ENCODE assay signal across 18 cellular contexts in the genomic region with DNA sequence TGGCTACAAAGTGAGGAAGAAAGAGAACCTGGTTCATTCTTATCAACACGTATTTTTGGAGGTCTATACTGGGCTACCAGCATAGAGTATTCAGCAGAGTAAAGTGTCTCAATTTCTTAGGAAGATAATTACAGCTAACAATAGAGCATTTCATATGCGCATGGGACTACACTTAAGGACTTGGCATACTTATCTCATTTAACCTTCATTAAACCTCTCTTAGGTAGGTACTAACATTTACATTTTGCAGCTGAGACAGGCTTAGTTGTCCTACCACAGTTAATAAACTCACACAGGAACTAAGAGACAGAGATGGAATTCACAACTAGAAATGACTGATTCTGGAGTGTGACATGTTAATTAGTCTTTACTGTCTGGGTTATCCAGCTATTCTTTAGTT.
A peak's percentile ranks its signal among the peaks of the same experiment; 100 is the strongest.
DNase-seq lines count a peak whose midpoint lies in the region; ATAC-seq and TF ChIP-seq lines count a peak whose summit lies in the region.
"Had no signal": no experiment of that assay in that cellular context is flagged by ENCODE, and none has a peak within 500 bp of the region (broad histone marks: within the 10 kb centered on the region; RNA-seq: fewer than 3 reads in every experiment).

No MANE protein-coding gene starts in this region.

- no TSS peak for BruUV-seq in IMR-90 (replicated peaks; lab: Mats Ljungman, UMichigan)

- no peak overlapping the region for H2AK5ac ChIP-seq in IMR-90 (ENCODE audit: low read depth, low read length)

- H4K8ac ChIP-seq in IMR-90 (ENCODE audit: low read depth in 2 of 2, low read length in 2 of 2): no peak overlapping the region

- peaks cover 8% of the 10 kb centered on the region for H3K36me3 ChIP-seq in IMR-90 (ENCODE audit: control insufficient read depth, insufficient read depth, low read length)

- H4K5ac ChIP-seq in IMR-90 (ENCODE audit: low read depth, low read length): no peak overlapping the region

- H2BK15ac ChIP-seq in IMR-90 (ENCODE audit: low read depth, low read length): no peak overlapping the region

- no peak overlapping the region for H3K4ac ChIP-seq in IMR-90 (ENCODE audit: low read depth, low read length)

- H4K91ac ChIP-seq in IMR-90 (ENCODE audit: insufficient read depth, low read depth, low read length): no peak overlapping the region

- peaks cover 24% of the 10 kb centered on the region for H3K36me3 Mint-ChIP-seq in memory B cell
- peaks cover 14% of the 10 kb centered on the region for H3K36me3 Mint-ChIP-seq in activated CD4-positive, alpha-beta memory T cell treated with anti-CD3 and anti-CD28 coated beads for 36 hours
- peaks cover 0 to 75% (median 15%) of the 10 kb centered on the region in 3 donors for H3K36me3 Mint-ChIP-seq in naive thymus-derived CD8-positive, alpha-beta T cell

- H3K27ac Mint-ChIP-seq in memory B cell: peak overlapping the region; percentile 42
- H3K27ac Mint-ChIP-seq in activated CD4-positive, alpha-beta memory T cell treated with anti-CD3 and anti-CD28 coated beads for 36 hours: no peak overlapping the region
- H3K27ac Mint-ChIP-seq in naive thymus-derived CD8-positive, alpha-beta T cell: peak overlapping the region in 1 of 10 donors; percentile 32
- H3K27ac Mint-ChIP-seq: CD8-positive, alpha-beta T cell; HFFc6 had no signal

- no peaks in the 10 kb centered on the region for H3K27me3 Mint-ChIP-seq in memory B cell
- H3K27me3 Mint-ChIP-seq in activated CD4-positive, alpha-beta memory T cell treated with anti-CD3 and anti-CD28 coated beads for 36 hours: no peaks in the 10 kb centered on the region
- H3K27me3 Mint-ChIP-seq in naive thymus-derived CD8-positive, alpha-beta T cell: no peaks in the 10 kb centered on the region

- CTCF ChIA-PET in IMR-90 (lab: Yijun Ruan, JAX): no interaction called here
- CTCF ChIA-PET in activated CD4-positive, alpha-beta memory T cell treated with anti-CD3 and anti-CD28 coated beads for 36 hours (lab: Charles Lee): interaction anchor here (1.9 kb wide), 1 partner anchor 521 kb away, joined by 8 read pairs; no protein-coding TSS in a partner anchor

- no peak overlapping the region for H2BK5ac ChIP-seq in IMR-90 (ENCODE audit: low read depth, low read length, poor library complexity, severe bottlenecking)

- no peak for TF ChIP-seq POLR2A in IMR-90 (IDR thresholded peaks at IDR 0.05; ENCODE audit: low read depth, low read length)

- H3K9me1 ChIP-seq in IMR-90 (ENCODE audit: insufficient read depth, low read length): 0 out of 2 replicates have a peak, but pooled peaks cover 4% of the 10 kb centered on the region

- in situ Hi-C loops in IMR-90 (cut with MboI; ENCODE audit: low sequenced_read_pairs): no loop called here

- no peak overlapping the region for H2AK9ac ChIP-seq in IMR-90 (replicated peaks; ENCODE audit: low read depth, low read length, poor library complexity)

- dilution Hi-C loops in IMR-90 (cut with HindIII; ENCODE audit: low sequenced_read_pairs, unreplicated experiment): no loop called here

- H2BK120ac ChIP-seq in IMR-90 (ENCODE audit: low read depth, low read length): no peak overlapping the region

- TF ChIP-seq RAD21 in IMR-90 (IDR thresholded peaks at IDR 0.05; ENCODE audit: low read length): no peak

- no CpG with 5 or more reads among the region's 2 CpGs for WGBS in IMR-90 (ENCODE audit: extremely low coverage in 2 of 2, insufficient read length in 1 of 2), 2 experiments

- peaks cover 8% of the 10 kb centered on the region for H3K4me1 ChIP-seq in IMR-90 (ENCODE audit: control insufficient read depth, insufficient read depth, low read length)
- H3K4me1 ChIP-seq: BE2C had no signal

- no peaks in the 10 kb centered on the region for H3K9me3 Mint-ChIP-seq in memory B cell
- no peaks in the 10 kb centered on the region for H3K9me3 Mint-ChIP-seq in activated CD4-positive, alpha-beta memory T cell treated with anti-CD3 and anti-CD28 coated beads for 36 hours
- H3K9me3 Mint-ChIP-seq in naive thymus-derived CD8-positive, alpha-beta T cell: no peaks in the 10 kb centered on the region
- H3K9me3 Mint-ChIP-seq: CD8-positive, alpha-beta T cell; HFFc6 had no signal

- no peak overlapping the region for H3K4me3 Mint-ChIP-seq in memory B cell
- H3K4me3 Mint-ChIP-seq in activated CD4-positive, alpha-beta memory T cell treated with anti-CD3 and anti-CD28 coated beads for 36 hours: no peak overlapping the region
- no peak overlapping the region for H3K4me3 Mint-ChIP-seq in naive thymus-derived CD8-positive, alpha-beta T cell
- H3K4me3 Mint-ChIP-seq: CD8-positive, alpha-beta T cell; HFFc6 had no signal

- H3K9me3 ChIP-seq in IMR-90 (ENCODE audit: control insufficient read depth, insufficient read depth, low read length): no peaks in the 10 kb centered on the region
- H3K9me3 ChIP-seq: BE2C had no signal

- POLR2A ChIA-PET in IMR-90 (lab: Charles Lee; ENCODE audit: unreplicated experiment): no interaction called here
- POLR2A ChIA-PET in activated CD4-positive, alpha-beta memory T cell treated with anti-CD3 and anti-CD28 coated beads for 36 hours (lab: Charles Lee): no interaction called here
- POLR2A ChIA-PET in naive thymus-derived CD8-positive, alpha-beta T cell (lab: Charles Lee): no interaction called here

- H3K14ac ChIP-seq in IMR-90 (replicated peaks; ENCODE audit: low read depth, low read length): no peak overlapping the region

- peak; percentile 46 for ATAC-seq in left ventricle myocardium superior
- no peak for ATAC-seq in Right ventricle myocardium superior (ENCODE audit: poor library complexity)
- ATAC-seq in IMR-90 (ENCODE audit: low read depth): no peak
- no peak for ATAC-seq in memory B cell (ENCODE audit: low read depth)
- no peak for ATAC-seq in naive thymus-derived CD8-positive, alpha-beta T cell
- ATAC-seq: CD8-positive, alpha-beta T cell; PC-3 had no signal

- no peaks in the 10 kb centered on the region for H3K27me3 ChIP-seq in IMR-90 (ENCODE audit: control insufficient read depth, insufficient read depth, low read length)
- H3K27me3 ChIP-seq: BE2C had no signal

- peaks cover 2 to 36% of the 10 kb centered on the region in 2 experiments; a peak in 3 of 4 replicates for H3K79me1 ChIP-seq in IMR-90 (ENCODE audit: low read depth in 1 of 2, low read length in 2 of 2)

- DNase-seq in left ventricle myocardium superior (no peak), Right ventricle myocardium superior (no peak), IMR-90 (no peak), memory B cell (ENCODE audit: low spot score in 2 of 2) (no peak), NCI-H1048 (lab: John Stamatoyannopoulos, UW) (no peak)
- no peak for DNase-seq in activated CD4-positive, alpha-beta memory T cell treated with anti-CD3 and anti-CD28 coated beads for 36 hours
- DNase-seq in naive thymus-derived CD8-positive, alpha-beta T cell: no peak
- DNase-seq: ACHN; BE2C; CD8-positive, alpha-beta T cell; DND-41; GDM1; GOT3; HFFc6; NCI-H2081 treated with DMSO at 0.1 percent for 48 hours; NCI-H345; PC-3 had no signal

- no peak overlapping the region for H3K4me2 ChIP-seq in IMR-90 (ENCODE audit: low read depth, low read length)

- no peaks in the 10 kb centered on the region; the same call in 1 of the 2 replicates for H4K20me1 ChIP-seq in IMR-90 (ENCODE audit: insufficient read depth, low read length)

- TF ChIP-seq CTCF in IMR-90 (conservative IDR thresholded peaks at IDR 0.05; ENCODE audit: low read depth, low read length): no peak

- no peak overlapping the region for H2AFZ ChIP-seq in IMR-90 (replicated peaks; ENCODE audit: low read length, poor library complexity)

- H3K56ac ChIP-seq in IMR-90 (ENCODE audit: extremely low read depth, insufficient read depth, low read length): no peak overlapping the region

- no peak overlapping the region for H3K18ac ChIP-seq in IMR-90 (ENCODE audit: low read depth, low read length)

- H3K27ac ChIP-seq in IMR-90 (ENCODE audit: insufficient read depth, low read length): no peak overlapping the region
- H3K27ac ChIP-seq: HL-60 had no signal

- H3K4me3 ChIP-seq in IMR-90 (ENCODE audit: insufficient read depth, low read depth, low read length): no peak overlapping the region

- no peak overlapping the region for H2BK20ac ChIP-seq in IMR-90 (ENCODE audit: low read depth, low read length)

- H3K23ac ChIP-seq in IMR-90 (ENCODE audit: low read depth, low read length): 0 out of 2 replicates have a peak overlapping the region, but pooled peaks have one; percentile 29

- H3K9ac ChIP-seq in IMR-90 (ENCODE audit: low read depth, low read length): no peak overlapping the region

- H3K4me1 Mint-ChIP-seq in memory B cell: peaks cover 12% of the 10 kb centered on the region
- peaks cover 7% of the 10 kb centered on the region for H3K4me1 Mint-ChIP-seq in activated CD4-positive, alpha-beta memory T cell treated with anti-CD3 and anti-CD28 coated beads for 36 hours (ENCODE audit: low read depth)
- peaks cover 3 to 12% (median 10%) of the 10 kb centered on the region in 4 donors for H3K4me1 Mint-ChIP-seq in naive thymus-derived CD8-positive, alpha-beta T cell

- intact Hi-C loops in left ventricle myocardium superior (cut with micrococcal nuclease): no loop called here
- intact Hi-C loops in Right ventricle myocardium superior (cut with DNase I): no loop called here
- intact Hi-C loops in IMR-90 (cut with micrococcal nuclease): no loop called here
- intact Hi-C loops in activated CD4-positive, alpha-beta memory T cell treated with anti-CD3 and anti-CD28 coated beads for 36 hours (cut with micrococcal nuclease): no loop called here

TF ChIP-seq in IMR-90, 13 proteins besides CTCF, POLR2A, EP300 and RAD21 (continues in another document):
- no peak for TF ChIP-seq MAFK (IDR thresholded peaks at IDR 0.05; ENCODE audit: low read depth, low read length)
- no peak for TF ChIP-seq NFE2L2 (IDR thresholded peaks at IDR 0.05; ENCODE audit: low read depth, low read length)
- TF ChIP-seq CHD1 (IDR thresholded peaks at IDR 0.05; ENCODE audit: low read depth, low read length): no peak
- TF ChIP-seq MXI1 (IDR thresholded peaks at IDR 0.05; ENCODE audit: borderline replicate concordance, low read depth, low read length): no peak
- TF ChIP-seq CEBPB (IDR thresholded peaks at IDR 0.05; ENCODE audit: low read depth, low read length): no peak
- TF ChIP-seq RFX5 (IDR thresholded peaks at IDR 0.05; ENCODE audit: low read depth, low read length): no peak
- no peak for TF ChIP-seq SMC3 (IDR thresholded peaks at IDR 0.05; ENCODE audit: low read depth, low read length)
- no peak for TF ChIP-seq RCOR1 (IDR thresholded peaks at IDR 0.05; ENCODE audit: insufficient replicate concordance, low read length)
- TF ChIP-seq, protein P1, sequence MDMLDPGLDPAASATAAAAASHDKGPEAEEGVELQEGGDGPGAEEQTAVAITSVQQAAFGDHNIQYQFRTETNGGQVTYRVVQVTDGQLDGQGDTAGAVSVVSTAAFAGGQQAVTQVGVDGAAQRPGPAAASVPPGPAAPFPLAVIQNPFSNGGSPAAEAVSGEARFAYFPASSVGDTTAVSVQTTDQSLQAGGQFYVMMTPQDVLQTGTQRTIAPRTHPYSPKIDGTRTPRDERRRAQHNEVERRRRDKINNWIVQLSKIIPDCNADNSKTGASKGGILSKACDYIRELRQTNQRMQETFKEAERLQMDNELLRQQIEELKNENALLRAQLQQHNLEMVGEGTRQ (IDR thresholded peaks at IDR 0.05; ENCODE audit: low read depth, low read length): no peak
- no peak for TF ChIP-seq BHLHE40 (IDR thresholded peaks at IDR 0.05; ENCODE audit: low read depth, low read length)
